Comparison of ENCODE assay signal across 25 cellular contexts in the genomic region with DNA sequence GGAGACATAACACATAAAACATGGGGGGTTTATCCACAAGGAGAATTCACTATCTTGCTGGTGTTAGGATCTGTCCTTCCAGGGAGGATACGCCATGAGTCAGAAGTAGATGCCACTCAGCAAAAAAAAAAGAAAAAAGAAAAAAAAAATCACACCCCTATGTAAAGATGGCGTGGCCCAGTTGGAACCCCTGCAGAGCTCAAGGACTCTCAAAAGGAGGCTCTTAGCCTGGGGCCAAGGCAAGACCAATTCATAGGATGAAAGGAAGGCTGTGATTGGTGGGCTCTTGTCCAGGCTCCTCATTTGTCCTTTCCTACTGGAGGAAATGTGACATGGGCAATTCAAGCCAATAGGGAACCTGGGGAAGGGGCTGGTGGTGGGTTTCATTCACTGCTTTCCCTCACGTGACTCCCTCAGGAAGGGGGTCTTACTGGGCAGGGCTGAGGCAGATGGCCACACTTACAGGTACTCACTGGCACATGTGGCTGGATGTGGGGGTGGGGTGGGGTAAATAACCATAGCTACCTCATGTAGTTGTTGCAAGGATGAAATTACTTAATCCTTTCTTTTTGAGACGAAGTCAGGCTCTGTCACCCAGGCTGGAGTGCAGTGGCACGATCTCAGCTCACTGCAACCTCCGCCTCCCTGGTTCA. TPM values are rescaled to one million over a fixed set of nuclear protein-coding genes. Genes with fewer than 3 reads are reported as not detected.
DNase-seq lines count a peak whose midpoint lies in the region; ATAC-seq and TF ChIP-seq lines count a peak whose summit lies in the region.
"Had no signal": no experiment of that assay in that cellular context is flagged by ENCODE, and none has a peak within 500 bp of the region (broad histone marks: within the 10 kb centered on the region; RNA-seq: fewer than 3 reads in every experiment).

No MANE protein-coding gene starts in this region.

- no peak overlapping the region for H3K4me3 ChIP-seq in ovary
- H3K4me3 ChIP-seq in body of pancreas, result no peak overlapping the region
- H3K4me3 ChIP-seq: A549, colonic mucosa, gastrocnemius medialis, GM12878, stomach, tibial nerve had no signal

- H3K27ac ChIP-seq in ovary (no peak overlapping the region), body of pancreas (no peak overlapping the region)
- H3K27ac ChIP-seq: colonic mucosa, gastrocnemius medialis, stomach had no signal

- ATAC-seq in body of pancreas (no peak), GM21619 (IDR thresholded peaks at IDR 0.05; ENCODE audit: unreplicated experiment) (no peak)
- ATAC-seq: A549; activated CD4-positive, alpha-beta T cell treated with anti-CD3 and anti-CD28 coated beads for 36 hours; activated CD8-positive, alpha-beta memory T cell treated with anti-CD3 and anti-CD28 coated beads, Interleukin-2, amount 10 ng/mL, durations not matched to agents 7 days and 5 days; gastrocnemius medialis; GM12878 had no signal

- TF ChIP-seq POLR2A in ovary (IDR thresholded peaks at IDR 0.05) (no peak), body of pancreas (IDR thresholded peaks at IDR 0.05) (no peak)

- DNase-seq in NCI-H2029 treated with DMSO at 0.1 percent for 48 hours (lab: John Stamatoyannopoulos, UW) (peak; percentile 4), NCI-H2029 (lab: John Stamatoyannopoulos, UW) (no peak), ELR (ENCODE audit: low read depth) (peak; percentile 31), NCI-H69 (lab: John Stamatoyannopoulos, UW) (peak; percentile 1), ovary (peak in 3 of 5 donors; percentile 7 to 11 (median 8)), body of pancreas (no peak), occipital lobe (lab: John Stamatoyannopoulos, UW) (no peak)
- DNase-seq: activated CD4-positive, alpha-beta T cell treated with anti-CD3 and anti-CD28 coated beads for 36 hours; activated CD8-positive, alpha-beta memory T cell treated with anti-CD3 and anti-CD28 coated beads, Interleukin-2, amount 10 ng/mL, durations not matched to agents 7 days and 5 days; colonic mucosa; DMS53; gastrocnemius medialis; hippocampal formation; Kasumi-1; NCI-H2081; NCI-H510A treated with DMSO at 0.1 percent for 48 hours; RPMI8226; SK-N-SH; stomach; T-helper 2 cell had no signal

- H3K4me1 ChIP-seq in ovary (ENCODE audit: insufficient read depth) (peaks cover 14% of the 10 kb centered on the region), body of pancreas (peaks cover 10% of the 10 kb centered on the region)

- intact Hi-C loops in ovary (cut with DNase I), result loop anchor here in 2 of 4 donors (5.0 to 10.0 kb wide), 3 partner anchors 94 to 651 kb away; no protein-coding TSS in a partner anchor
- intact Hi-C loops in body of pancreas (cut with DNase I), result no loop called here

- H3K9me3 ChIP-seq in ovary (no peaks in the 10 kb centered on the region), body of pancreas (no peaks in the 10 kb centered on the region)
- H3K9me3 ChIP-seq: A549, colonic mucosa, gastrocnemius medialis, SK-N-SH, stomach, tibial nerve had no signal

- TF ChIP-seq CTCF in ovary (IDR thresholded peaks at IDR 0.05), result no peak
- TF ChIP-seq CTCF in body of pancreas (IDR thresholded peaks at IDR 0.05), result no peak

- TF ChIP-seq EP300 in ovary (IDR thresholded peaks at IDR 0.05), result no peak

- no peaks in the 10 kb centered on the region for H3K36me3 ChIP-seq in ovary
- H3K36me3 ChIP-seq in body of pancreas (replicated peaks in 1 of 2; ENCODE audit: insufficient read depth in 1 of 2, low read depth in 2 of 2), result no peaks in the 10 kb centered on the region
- H3K36me3 ChIP-seq: colonic mucosa, gastrocnemius medialis, stomach, tibial nerve had no signal

- H3K27me3 ChIP-seq in ovary (no peaks in the 10 kb centered on the region), body of pancreas (no peaks in the 10 kb centered on the region)
- H3K27me3 ChIP-seq: colonic mucosa, gastrocnemius medialis, stomach, tibial nerve had no signal

- 96 to 99% (median 98%) methylated on average over 6 of the region's 6 CpGs for WGBS in ovary, 3 donors
- 90 to 91% methylated on average over 6 of the region's 6 CpGs for WGBS in body of pancreas, 2 donors

RNA-seq across cellular contexts. Expression of gene HAAO, which starts 38.7 kb away (rescaled TPM):
- total RNA-seq in ovary (10 to 100 TPM in 6 of 7 donors, 1 to 10 TPM in 1; 8.8 to 33.0 (median 28.8) TPM), body of pancreas (10 to 100 TPM; 30.3 to 30.9 TPM), occipital lobe (0.62 TPM)
- 10 to 100 TPM in 1 of 2 donors, 1 to 10 TPM in 1; 6.2 to 17.4 TPM for polyA plus RNA-seq in ovary
- polyA plus RNA-seq: A549, neural cell, SK-N-SH had no signal

Comparison
In these comparisons a context has a peak if more than half of its experiments do, and no peak if none do; other contexts are left out.
1. DNase-seq: peak in NCI-H2029 treated with DMSO at 0.1 percent for 48 hours (single experiment), ELR (single experiment), NCI-H69 (single experiment) and ovary (3 of 5); none in NCI-H2029 (single experiment), body of pancreas (0 of 4) and occipital lobe (single experiment).